Comparison of ENCODE assay signal across 1 cellular context in the genomic region with DNA sequence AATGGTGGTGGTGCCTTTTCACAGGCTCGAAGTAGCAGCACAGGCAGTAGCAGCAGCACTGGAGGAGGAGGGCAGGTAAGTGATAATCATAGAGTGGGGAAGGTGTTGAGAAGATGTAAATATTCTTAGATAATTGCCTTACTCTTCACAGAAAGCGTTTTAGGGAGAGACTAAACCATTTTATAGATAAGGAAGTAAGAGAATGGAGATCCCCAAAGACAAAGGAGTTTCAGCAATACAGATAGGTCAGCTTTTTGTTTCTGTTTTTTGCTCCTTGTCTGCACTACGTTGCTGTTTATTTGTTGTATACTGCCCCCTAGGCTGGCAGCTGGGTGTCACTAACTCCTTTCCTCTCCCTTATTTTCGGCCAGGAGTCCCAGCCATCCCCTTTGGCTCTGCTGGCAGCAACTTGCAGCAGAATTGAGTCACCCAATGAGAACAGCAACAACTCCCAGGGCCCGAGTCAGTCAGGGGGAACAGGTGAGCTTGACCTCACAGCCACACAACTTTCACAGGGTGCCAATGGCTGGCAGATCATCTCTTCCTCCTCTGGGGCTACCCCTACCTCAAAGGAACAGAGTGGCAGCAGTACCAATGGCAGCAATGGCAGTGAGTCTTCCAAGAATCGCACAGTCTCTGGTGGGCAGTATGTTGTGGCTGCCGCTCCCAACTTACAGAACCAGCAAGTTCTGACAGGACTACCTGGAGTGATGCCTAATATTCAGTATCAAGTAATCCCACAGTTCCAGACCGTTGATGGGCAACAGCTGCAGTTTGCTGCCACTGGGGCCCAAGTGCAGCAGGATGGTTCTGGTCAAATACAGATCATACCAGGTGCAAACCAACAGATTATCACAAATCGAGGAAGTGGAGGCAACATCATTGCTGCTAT.
TF ChIP-seq lines count a peak whose summit lies in the region.

No MANE protein-coding gene starts in this region.

TF ChIP-seq in GM23338, 12 proteins besides CTCF, POLR2A, EP300 and RAD21 (continued from another document):
- TF ChIP-seq, protein P1, sequence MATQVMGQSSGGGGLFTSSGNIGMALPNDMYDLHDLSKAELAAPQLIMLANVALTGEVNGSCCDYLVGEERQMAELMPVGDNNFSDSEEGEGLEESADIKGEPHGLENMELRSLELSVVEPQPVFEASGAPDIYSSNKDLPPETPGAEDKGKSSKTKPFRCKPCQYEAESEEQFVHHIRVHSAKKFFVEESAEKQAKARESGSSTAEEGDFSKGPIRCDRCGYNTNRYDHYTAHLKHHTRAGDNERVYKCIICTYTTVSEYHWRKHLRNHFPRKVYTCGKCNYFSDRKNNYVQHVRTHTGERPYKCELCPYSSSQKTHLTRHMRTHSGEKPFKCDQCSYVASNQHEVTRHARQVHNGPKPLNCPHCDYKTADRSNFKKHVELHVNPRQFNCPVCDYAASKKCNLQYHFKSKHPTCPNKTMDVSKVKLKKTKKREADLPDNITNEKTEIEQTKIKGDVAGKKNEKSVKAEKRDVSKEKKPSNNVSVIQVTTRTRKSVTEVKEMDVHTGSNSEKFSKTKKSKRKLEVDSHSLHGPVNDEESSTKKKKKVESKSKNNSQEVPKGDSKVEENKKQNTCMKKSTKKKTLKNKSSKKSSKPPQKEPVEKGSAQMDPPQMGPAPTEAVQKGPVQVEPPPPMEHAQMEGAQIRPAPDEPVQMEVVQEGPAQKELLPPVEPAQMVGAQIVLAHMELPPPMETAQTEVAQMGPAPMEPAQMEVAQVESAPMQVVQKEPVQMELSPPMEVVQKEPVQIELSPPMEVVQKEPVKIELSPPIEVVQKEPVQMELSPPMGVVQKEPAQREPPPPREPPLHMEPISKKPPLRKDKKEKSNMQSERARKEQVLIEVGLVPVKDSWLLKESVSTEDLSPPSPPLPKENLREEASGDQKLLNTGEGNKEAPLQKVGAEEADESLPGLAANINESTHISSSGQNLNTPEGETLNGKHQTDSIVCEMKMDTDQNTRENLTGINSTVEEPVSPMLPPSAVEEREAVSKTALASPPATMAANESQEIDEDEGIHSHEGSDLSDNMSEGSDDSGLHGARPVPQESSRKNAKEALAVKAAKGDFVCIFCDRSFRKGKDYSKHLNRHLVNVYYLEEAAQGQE (IDR thresholded peaks at IDR 0.05; ENCODE audit: unreplicated experiment): no peak
- no peak for TF ChIP-seq ZNF114 (CRISPR knock-in tag; IDR thresholded peaks at IDR 0.05)
- TF ChIP-seq EZH2phosphoT487 (IDR thresholded peaks at IDR 0.05; ENCODE audit: unreplicated experiment): no peak
- TF ChIP-seq CREB1 (CRISPR knock-in tag; IDR thresholded peaks at IDR 0.05; ENCODE audit: low read depth): no peak
- TF ChIP-seq, protein P2, sequence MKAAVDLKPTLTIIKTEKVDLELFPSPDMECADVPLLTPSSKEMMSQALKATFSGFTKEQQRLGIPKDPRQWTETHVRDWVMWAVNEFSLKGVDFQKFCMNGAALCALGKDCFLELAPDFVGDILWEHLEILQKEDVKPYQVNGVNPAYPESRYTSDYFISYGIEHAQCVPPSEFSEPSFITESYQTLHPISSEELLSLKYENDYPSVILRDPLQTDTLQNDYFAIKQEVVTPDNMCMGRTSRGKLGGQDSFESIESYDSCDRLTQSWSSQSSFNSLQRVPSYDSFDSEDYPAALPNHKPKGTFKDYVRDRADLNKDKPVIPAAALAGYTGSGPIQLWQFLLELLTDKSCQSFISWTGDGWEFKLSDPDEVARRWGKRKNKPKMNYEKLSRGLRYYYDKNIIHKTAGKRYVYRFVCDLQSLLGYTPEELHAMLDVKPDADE (IDR thresholded peaks at IDR 0.05): no peak
- no peak for TF ChIP-seq EZH2 (IDR thresholded peaks at IDR 0.05; ENCODE audit: low read depth, unreplicated experiment)
- TF ChIP-seq, protein P3, sequence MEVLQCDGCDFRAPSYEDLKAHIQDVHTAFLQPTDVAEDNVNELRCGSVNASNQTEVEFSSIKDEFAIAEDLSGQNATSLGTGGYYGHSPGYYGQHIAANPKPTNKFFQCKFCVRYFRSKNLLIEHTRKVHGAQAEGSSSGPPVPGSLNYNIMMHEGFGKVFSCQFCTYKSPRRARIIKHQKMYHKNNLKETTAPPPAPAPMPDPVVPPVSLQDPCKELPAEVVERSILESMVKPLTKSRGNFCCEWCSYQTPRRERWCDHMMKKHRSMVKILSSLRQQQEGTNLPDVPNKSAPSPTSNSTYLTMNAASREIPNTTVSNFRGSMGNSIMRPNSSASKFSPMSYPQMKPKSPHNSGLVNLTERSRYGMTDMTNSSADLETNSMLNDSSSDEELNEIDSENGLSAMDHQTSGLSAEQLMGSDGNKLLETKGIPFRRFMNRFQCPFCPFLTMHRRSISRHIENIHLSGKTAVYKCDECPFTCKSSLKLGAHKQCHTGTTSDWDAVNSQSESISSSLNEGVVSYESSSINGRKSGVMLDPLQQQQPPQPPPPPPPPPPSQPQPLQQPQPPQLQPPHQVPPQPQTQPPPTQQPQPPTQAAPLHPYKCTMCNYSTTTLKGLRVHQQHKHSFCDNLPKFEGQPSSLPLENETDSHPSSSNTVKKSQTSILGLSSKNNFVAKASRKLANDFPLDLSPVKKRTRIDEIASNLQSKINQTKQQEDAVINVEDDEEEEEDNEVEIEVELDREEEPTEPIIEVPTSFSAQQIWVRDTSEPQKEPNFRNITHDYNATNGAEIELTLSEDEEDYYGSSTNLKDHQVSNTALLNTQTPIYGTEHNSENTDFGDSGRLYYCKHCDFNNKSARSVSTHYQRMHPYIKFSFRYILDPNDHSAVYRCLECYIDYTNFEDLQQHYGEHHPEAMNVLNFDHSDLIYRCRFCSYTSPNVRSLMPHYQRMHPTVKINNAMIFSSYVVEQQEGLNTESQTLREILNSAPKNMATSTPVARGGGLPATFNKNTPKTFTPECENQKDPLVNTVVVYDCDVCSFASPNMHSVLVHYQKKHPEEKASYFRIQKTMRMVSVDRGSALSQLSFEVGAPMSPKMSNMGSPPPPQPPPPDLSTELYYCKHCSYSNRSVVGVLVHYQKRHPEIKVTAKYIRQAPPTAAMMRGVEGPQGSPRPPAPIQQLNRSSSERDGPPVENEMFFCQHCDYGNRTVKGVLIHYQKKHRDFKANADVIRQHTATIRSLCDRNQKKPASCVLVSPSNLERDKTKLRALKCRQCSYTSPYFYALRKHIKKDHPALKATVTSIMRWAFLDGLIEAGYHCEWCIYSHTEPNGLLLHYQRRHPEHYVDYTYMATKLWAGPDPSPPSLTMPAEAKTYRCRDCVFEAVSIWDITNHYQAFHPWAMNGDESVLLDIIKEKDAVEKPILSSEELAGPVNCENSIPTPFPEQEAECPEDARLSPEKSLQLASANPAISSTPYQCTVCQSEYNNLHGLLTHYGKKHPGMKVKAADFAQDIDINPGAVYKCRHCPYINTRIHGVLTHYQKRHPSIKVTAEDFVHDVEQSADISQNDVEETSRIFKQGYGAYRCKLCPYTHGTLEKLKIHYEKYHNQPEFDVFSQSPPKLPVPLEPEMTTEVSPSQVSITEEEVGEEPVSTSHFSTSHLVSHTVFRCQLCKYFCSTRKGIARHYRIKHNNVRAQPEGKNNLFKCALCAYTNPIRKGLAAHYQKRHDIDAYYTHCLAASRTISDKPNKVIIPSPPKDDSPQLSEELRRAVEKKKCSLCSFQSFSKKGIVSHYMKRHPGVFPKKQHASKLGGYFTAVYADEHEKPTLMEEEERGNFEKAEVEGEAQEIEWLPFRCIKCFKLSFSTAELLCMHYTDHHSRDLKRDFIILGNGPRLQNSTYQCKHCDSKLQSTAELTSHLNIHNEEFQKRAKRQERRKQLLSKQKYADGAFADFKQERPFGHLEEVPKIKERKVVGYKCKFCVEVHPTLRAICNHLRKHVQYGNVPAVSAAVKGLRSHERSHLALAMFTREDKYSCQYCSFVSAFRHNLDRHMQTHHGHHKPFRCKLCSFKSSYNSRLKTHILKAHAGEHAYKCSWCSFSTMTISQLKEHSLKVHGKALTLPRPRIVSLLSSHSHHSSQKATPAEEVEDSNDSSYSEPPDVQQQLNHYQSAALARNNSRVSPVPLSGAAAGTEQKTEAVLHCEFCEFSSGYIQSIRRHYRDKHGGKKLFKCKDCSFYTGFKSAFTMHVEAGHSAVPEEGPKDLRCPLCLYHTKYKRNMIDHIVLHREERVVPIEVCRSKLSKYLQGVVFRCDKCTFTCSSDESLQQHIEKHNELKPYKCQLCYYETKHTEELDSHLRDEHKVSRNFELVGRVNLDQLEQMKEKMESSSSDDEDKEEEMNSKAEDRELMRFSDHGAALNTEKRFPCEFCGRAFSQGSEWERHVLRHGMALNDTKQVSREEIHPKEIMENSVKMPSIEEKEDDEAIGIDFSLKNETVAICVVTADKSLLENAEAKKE (CRISPR knock-in tag; IDR thresholded peaks at IDR 0.05): no peak
- no peak for TF ChIP-seq POLR2AphosphoS5 (IDR thresholded peaks at IDR 0.05; ENCODE audit: low read depth)
- TF ChIP-seq JUNB (IDR thresholded peaks at IDR 0.05; ENCODE audit: unreplicated experiment): no peak
- TF ChIP-seq ZNF331 (CRISPR knock-in tag; IDR thresholded peaks at IDR 0.05; ENCODE audit: low read depth): no peak
TF ChIP-seq in GM23338: peak in this region for 0.
